Comparison of ENCODE assay signal across 16 cellular contexts in the genomic region with DNA sequence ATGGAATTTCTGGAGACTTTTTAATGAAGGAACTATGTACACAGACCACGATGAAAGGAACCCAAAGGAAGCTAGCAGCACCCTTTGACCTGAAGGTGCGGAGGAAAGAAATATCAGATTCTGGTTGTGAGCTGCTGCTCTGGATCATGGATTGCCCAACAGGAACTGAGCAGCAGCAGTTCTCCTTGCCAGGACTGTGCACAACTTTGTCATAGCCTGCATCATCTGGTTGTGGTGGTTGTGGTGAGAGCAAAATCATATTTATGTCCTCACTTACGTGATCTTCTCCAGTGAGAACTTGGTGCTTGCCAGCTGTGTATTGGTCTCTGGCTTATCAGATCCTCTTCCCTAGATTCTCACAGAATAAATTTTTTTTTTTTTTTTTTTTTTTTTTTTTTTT.
DNase-seq lines count a peak whose midpoint lies in the region; ATAC-seq, FAIRE-seq and TF ChIP-seq lines count a peak whose summit lies in the region.
"Had no signal": no experiment of that assay in that cellular context is flagged by ENCODE, and none has a peak within 500 bp of the region (broad histone marks: within the 10 kb centered on the region; RNA-seq: fewer than 3 reads in every experiment).

No MANE protein-coding gene starts in this region.

- no peaks in the 10 kb centered on the region for H3K4me1 ChIP-seq in GM12878 (ENCODE audit: control insufficient read depth, insufficient read depth, low read length)
- H3K4me1 ChIP-seq in naive thymus-derived CD4-positive, alpha-beta T cell (ENCODE audit: control insufficient read depth in 2 of 2, insufficient read depth in 2 of 2, low read length in 2 of 2), result no peaks in the 10 kb centered on the region
- H3K4me1 ChIP-seq in CD4-positive, alpha-beta memory T cell (ENCODE audit: insufficient read depth, low read length), result no peaks in the 10 kb centered on the region

- intact Hi-C loops in GM12878 (cut with micrococcal nuclease; ENCODE audit: unreplicated experiment), result no loop called here
- intact Hi-C loops in naive thymus-derived CD4-positive, alpha-beta T cell (cut with micrococcal nuclease), result no loop called here
- intact Hi-C loops in CD4-positive, alpha-beta memory T cell (cut with micrococcal nuclease), result no loop called here

- H3K9me3 ChIP-seq in GM12878 (replicated peaks; ENCODE audit: control insufficient read depth, insufficient read depth, low read length), result no peaks in the 10 kb centered on the region
- H3K9me3 ChIP-seq in naive thymus-derived CD4-positive, alpha-beta T cell (ENCODE audit: control insufficient read depth in 2 of 3, low read length in 3 of 3), result no peaks in the 10 kb centered on the region
- no peaks in the 10 kb centered on the region for H3K9me3 ChIP-seq in CD4-positive, alpha-beta memory T cell (ENCODE audit: control insufficient read depth in 1 of 2, low read length in 2 of 2)

- FAIRE-seq in GM12878 (lab: Jason Lieb, UNC), result no peak

- no peak overlapping the region for H3K4me3 Mint-ChIP-seq in naive thymus-derived CD4-positive, alpha-beta T cell
- H3K4me3 Mint-ChIP-seq in CD4-positive, alpha-beta memory T cell, result no peak overlapping the region
- H3K4me3 Mint-ChIP-seq: activated naive CD8-positive, alpha-beta T cell treated with anti-CD3 and anti-CD28 coated beads, Interleukin-2, amount 10 ng/mL, durations not matched to agents 7 days and 5 days; CD8-positive, alpha-beta T cell had no signal

- no peak for TF ChIP-seq CTCF in GM12878 (IDR thresholded peaks at IDR 0.05 in 2 of 3, conservative IDR thresholded peaks at IDR 0.05 in 1 of 3; ENCODE audit: control insufficient read depth in 2 of 3, extremely low read depth in 1 of 3, insufficient read depth in 1 of 3, low read depth in 3 of 3, low read length in 3 of 3)

- H2AFZ ChIP-seq in GM12878 (ENCODE audit: control insufficient read depth, low read depth, low read length), result no peak overlapping the region

- no peak overlapping the region for H3K27ac Mint-ChIP-seq in naive thymus-derived CD4-positive, alpha-beta T cell
- H3K27ac Mint-ChIP-seq in CD4-positive, alpha-beta memory T cell, result no peak overlapping the region
- H3K27ac Mint-ChIP-seq: activated naive CD8-positive, alpha-beta T cell treated with anti-CD3 and anti-CD28 coated beads, Interleukin-2, amount 10 ng/mL, durations not matched to agents 7 days and 5 days; CD8-positive, alpha-beta T cell had no signal

- CTCF ChIA-PET in GM12878 (lab: Yijun Ruan, JAX), result interaction anchor here (1.1 to 1.4 kb wide), 3 partner anchors 12 to 348 kb away, joined by 3 read pairs; no protein-coding TSS in a partner anchor
- CTCF ChIA-PET in naive thymus-derived CD4-positive, alpha-beta T cell (lab: Charles Lee), result no interaction called here
- CTCF ChIA-PET in CD4-positive, alpha-beta memory T cell (lab: Charles Lee; ENCODE audit: partially characterized antibody), result no interaction called here

- no peaks in the 10 kb centered on the region for H3K36me3 ChIP-seq in GM12878 (ENCODE audit: control insufficient read depth in 2 of 2, insufficient read depth in 2 of 2, low read length in 1 of 2)
- no peaks in the 10 kb centered on the region for H3K36me3 ChIP-seq in naive thymus-derived CD4-positive, alpha-beta T cell (ENCODE audit: control insufficient read depth in 2 of 3, insufficient read depth in 3 of 3, low read length in 3 of 3)
- H3K36me3 ChIP-seq in CD4-positive, alpha-beta memory T cell (ENCODE audit: insufficient read depth, low read length), result no peaks in the 10 kb centered on the region

- SMC1A ChIA-PET in GM12878 (lab: Charles Lee; ENCODE audit: uncharacterized antibody, unreplicated experiment), result interaction anchor here (1.0 to 2.9 kb wide), 5 partner anchors 10 to 69 kb away, joined by 3 to 10 read pairs (median 4); no protein-coding TSS in a partner anchor

- H3K27me3 ChIP-seq in GM12878 (replicated peaks in 1 of 2; ENCODE audit: control insufficient read depth in 2 of 2, insufficient read depth in 2 of 2, low read length in 1 of 2), result no peaks in the 10 kb centered on the region
- H3K27me3 ChIP-seq in naive thymus-derived CD4-positive, alpha-beta T cell (ENCODE audit: control insufficient read depth in 2 of 2, insufficient read depth in 2 of 2, low read length in 2 of 2), result no peaks in the 10 kb centered on the region
- H3K27me3 ChIP-seq in CD4-positive, alpha-beta memory T cell (ENCODE audit: insufficient read depth, low read length), result no peaks in the 10 kb centered on the region

- no peak for TF ChIP-seq EP300 in GM12878 (IDR thresholded peaks at IDR 0.05; ENCODE audit: borderline replicate concordance in 1 of 2, control insufficient read depth in 1 of 2, low read depth in 2 of 2, low read length in 2 of 2)

- POLR2A ChIA-PET in GM12878 (lab: Charles Lee), result no interaction called here
- POLR2A ChIA-PET in naive thymus-derived CD4-positive, alpha-beta T cell (lab: Charles Lee), result no interaction called here
- POLR2A ChIA-PET in CD4-positive, alpha-beta memory T cell (lab: Charles Lee; ENCODE audit: partially characterized antibody), result no interaction called here

- no peak for TF ChIP-seq POLR2A in GM12878 (IDR thresholded peaks at IDR 0.05; ENCODE audit: low read depth, low read length)

- H3K4me3 ChIP-seq in GM12878, result no peak overlapping the region
- no peak overlapping the region for H3K4me3 ChIP-seq in naive thymus-derived CD4-positive, alpha-beta T cell (ENCODE audit: low read length)
- no peak overlapping the region for H3K4me3 ChIP-seq in CD4-positive, alpha-beta memory T cell (ENCODE audit: low read length in 2 of 2)

- DNase-seq in EL (peak; percentile 82), Kasumi-1 (lab: John Stamatoyannopoulos, UW) (peak; percentile 83 to 88), GM12878 (ENCODE audit: low read depth, low spot score) (no peak), GM19238 (ENCODE audit: insufficient read length, low spot score) (no peak)
- no peak for DNase-seq in naive thymus-derived CD4-positive, alpha-beta T cell
- no peak for DNase-seq in CD4-positive, alpha-beta memory T cell
- DNase-seq: activated CD4-positive, alpha-beta T cell treated with anti-CD3 and anti-CD28 coated beads for 4 hours; activated naive CD8-positive, alpha-beta T cell treated with anti-CD3 and anti-CD28 coated beads, Interleukin-2, amount 10 ng/mL, durations not matched to agents 7 days and 5 days; activated T-cell treated with anti-CD3 and anti-CD28 coated beads, Interleukin-2, amount 50 U/mL, for 1 hour; CD8-positive, alpha-beta T cell; KG1; NCI-H526 treated with DMSO at 0.1 percent for 48 hours had no signal

- no peak overlapping the region for H3K4me2 ChIP-seq in GM12878 (ENCODE audit: control insufficient read depth, insufficient read depth)

- peaks cover 0 to 4% (median 0%) of the 10 kb centered on the region in 5 donors for H3K27me3 Mint-ChIP-seq in naive thymus-derived CD4-positive, alpha-beta T cell
- H3K27me3 Mint-ChIP-seq in CD4-positive, alpha-beta memory T cell, result peaks cover 0 to 1% of the 10 kb centered on the region in 2 donors
- H3K27me3 Mint-ChIP-seq: activated naive CD8-positive, alpha-beta T cell treated with anti-CD3 and anti-CD28 coated beads, Interleukin-2, amount 10 ng/mL, durations not matched to agents 7 days and 5 days had no signal

- no peaks in the 10 kb centered on the region for H3K36me3 Mint-ChIP-seq in naive thymus-derived CD4-positive, alpha-beta T cell
- H3K36me3 Mint-ChIP-seq in CD4-positive, alpha-beta memory T cell, result no peaks in the 10 kb centered on the region
- H3K36me3 Mint-ChIP-seq: activated naive CD8-positive, alpha-beta T cell treated with anti-CD3 and anti-CD28 coated beads, Interleukin-2, amount 10 ng/mL, durations not matched to agents 7 days and 5 days; CD8-positive, alpha-beta T cell had no signal

- RAD21 ChIA-PET in GM12878 (lab: Charles Lee; ENCODE audit: unreplicated experiment), result interaction anchor here (1.2 kb wide), 1 partner anchor 190 kb away, joined by 3 read pairs; no protein-coding TSS in a partner anchor

- peak; percentile 38; the same call in 1 of the 3 replicates for ATAC-seq in GM12878
- peak; percentile 76 for ATAC-seq in naive thymus-derived CD4-positive, alpha-beta T cell
- no peak for ATAC-seq in GM21381 (IDR thresholded peaks at IDR 0.05; ENCODE audit: unreplicated experiment)
- no peak for ATAC-seq in GM19035 (IDR thresholded peaks at IDR 0.05; ENCODE audit: unreplicated experiment)
- ATAC-seq: CD8-positive, alpha-beta T cell; left lobe of liver; Right ventricle myocardium inferior had no signal

- no peaks in the 10 kb centered on the region for H3K79me2 ChIP-seq in GM12878 (ENCODE audit: control insufficient read depth, insufficient read depth, low read length)

- H3K27ac ChIP-seq in GM12878 (ENCODE audit: control insufficient read depth, insufficient read depth), result no peak overlapping the region
- no peak overlapping the region for H3K27ac ChIP-seq in naive thymus-derived CD4-positive, alpha-beta T cell (ENCODE audit: low read depth, low read length)
- H3K27ac ChIP-seq in CD4-positive, alpha-beta memory T cell (ENCODE audit: low read depth, low read length), result no peak overlapping the region

- TF ChIP-seq RAD21 in GM12878 (IDR thresholded peaks at IDR 0.05; ENCODE audit: insufficient read depth, low read depth, low read length), result no peak

- in situ Hi-C loops in GM12878 (cut with MboI), result no loop called here

- H4K20me1 ChIP-seq in GM12878 (ENCODE audit: control insufficient read depth, insufficient read depth), result no peaks in the 10 kb centered on the region

- no TSS peak for BruUV-seq in GM12878 (replicated peaks; lab: Mats Ljungman, UMichigan)

- no peak overlapping the region for H3K9ac ChIP-seq in GM12878 (ENCODE audit: control insufficient read depth, insufficient read depth, low read length)

- 48% methylated on average over 3 of the region's 3 CpGs for WGBS in GM12878 (ENCODE audit: insufficient coverage, insufficient replicate concordance, low lambda C conversion rate, missing lambda C conversion rate)

- H3K4me1 Mint-ChIP-seq in naive thymus-derived CD4-positive, alpha-beta T cell, result peaks cover 0 to 2% (median 0%) of the 10 kb centered on the region in 7 donors
- peaks cover 0 to 1% (median 0%) of the 10 kb centered on the region in 4 donors for H3K4me1 Mint-ChIP-seq in CD4-positive, alpha-beta memory T cell
- H3K4me1 Mint-ChIP-seq: activated naive CD8-positive, alpha-beta T cell treated with anti-CD3 and anti-CD28 coated beads, Interleukin-2, amount 10 ng/mL, durations not matched to agents 7 days and 5 days had no signal

- H3K9me3 Mint-ChIP-seq in naive thymus-derived CD4-positive, alpha-beta T cell, result peaks cover 0 to 6% (median 0%) of the 10 kb centered on the region in 11 donors
- H3K9me3 Mint-ChIP-seq in CD4-positive, alpha-beta memory T cell, result peaks cover 0 to 3% (median 0%) of the 10 kb centered on the region in 8 donors
- H3K9me3 Mint-ChIP-seq: activated naive CD8-positive, alpha-beta T cell treated with anti-CD3 and anti-CD28 coated beads, Interleukin-2, amount 10 ng/mL, durations not matched to agents 7 days and 5 days; CD8-positive, alpha-beta T cell had no signal

TF ChIP-seq in GM12878, 131 proteins besides CTCF, POLR2A, EP300 and RAD21:
- peak; percentile 62; the same call in 1 of the 2 replicates for TF ChIP-seq RUNX3 (IDR thresholded peaks at IDR 0.05; ENCODE audit: low read length)
- no peak for TF ChIP-seq CREB1 (IDR thresholded peaks at IDR 0.05; ENCODE audit: low read depth)
- TF ChIP-seq CEBPB (IDR thresholded peaks at IDR 0.05; ENCODE audit: borderline replicate concordance in 1 of 2, low read depth in 2 of 2, low read length in 2 of 2), result no peak
- TF ChIP-seq RAD51 (IDR thresholded peaks at IDR 0.05), result no peak
- TF ChIP-seq RBBP5 (conservative IDR thresholded peaks at IDR 0.05), result no peak

Comparison
In these comparisons a context has a peak if more than half of its experiments do, and no peak if none do; other contexts are left out.
1. DNase-seq: peak in EL (single experiment) and Kasumi-1 (2 of 2); none in GM12878 (single experiment), naive thymus-derived CD4-positive, alpha-beta T cell (0 of 9), GM19238 (single experiment) and CD4-positive, alpha-beta memory T cell (0 of 5).
2. ATAC-seq: peak in GM12878 (single experiment) and naive thymus-derived CD4-positive, alpha-beta T cell (single experiment); none in GM21381 (single experiment) and GM19035 (single experiment).